ENCODE assay signal across 8 cellular contexts in the genomic region with DNA sequence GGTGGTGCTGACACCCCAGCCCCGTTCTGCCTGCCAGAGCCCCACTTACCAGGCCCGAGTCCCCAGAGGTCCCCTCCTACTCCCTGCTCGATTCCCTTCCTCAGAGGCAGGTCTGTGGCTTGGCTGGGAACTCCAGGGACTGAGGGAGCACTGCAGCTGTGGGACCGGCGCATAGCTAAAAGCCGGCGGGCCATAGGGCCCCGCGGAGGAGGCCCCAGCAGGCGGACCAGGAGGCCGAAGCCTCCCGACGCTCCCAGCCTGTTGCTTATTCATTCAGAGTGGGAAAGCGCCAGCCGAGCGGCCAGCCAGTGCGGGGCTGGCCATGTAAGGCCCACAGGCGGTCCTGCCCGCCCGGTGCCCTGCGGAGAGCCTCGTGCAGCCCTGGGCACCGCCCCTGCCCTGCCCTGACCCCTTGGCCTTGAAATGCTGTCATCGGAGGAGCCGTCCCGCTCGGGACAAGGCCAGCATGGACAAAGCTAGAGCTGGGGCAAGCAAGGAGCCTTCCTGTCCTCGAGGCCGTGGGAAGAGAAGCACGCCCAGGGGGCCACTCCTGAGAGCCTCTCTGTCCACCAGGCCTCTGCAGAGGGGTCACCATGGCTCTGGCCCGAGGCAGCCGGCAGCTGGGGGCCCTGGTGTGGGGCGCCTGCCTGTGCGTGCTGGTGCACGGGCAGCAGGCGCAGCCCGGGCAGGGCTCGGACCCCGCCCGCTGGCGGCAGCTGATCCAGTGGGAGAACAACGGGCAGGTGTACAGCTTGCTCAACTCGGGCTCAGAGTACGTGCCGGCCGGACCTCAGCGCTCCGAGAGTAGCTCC. TPM values are rescaled to one million over a fixed set of nuclear protein-coding genes. Genes with fewer than 3 reads are reported as not detected.
A peak's percentile ranks its signal among the peaks of the same experiment; 100 is the strongest.
DNase-seq lines count a peak whose midpoint lies in the region; ATAC-seq and TF ChIP-seq lines count a peak whose summit lies in the region.

A gene with protein sequence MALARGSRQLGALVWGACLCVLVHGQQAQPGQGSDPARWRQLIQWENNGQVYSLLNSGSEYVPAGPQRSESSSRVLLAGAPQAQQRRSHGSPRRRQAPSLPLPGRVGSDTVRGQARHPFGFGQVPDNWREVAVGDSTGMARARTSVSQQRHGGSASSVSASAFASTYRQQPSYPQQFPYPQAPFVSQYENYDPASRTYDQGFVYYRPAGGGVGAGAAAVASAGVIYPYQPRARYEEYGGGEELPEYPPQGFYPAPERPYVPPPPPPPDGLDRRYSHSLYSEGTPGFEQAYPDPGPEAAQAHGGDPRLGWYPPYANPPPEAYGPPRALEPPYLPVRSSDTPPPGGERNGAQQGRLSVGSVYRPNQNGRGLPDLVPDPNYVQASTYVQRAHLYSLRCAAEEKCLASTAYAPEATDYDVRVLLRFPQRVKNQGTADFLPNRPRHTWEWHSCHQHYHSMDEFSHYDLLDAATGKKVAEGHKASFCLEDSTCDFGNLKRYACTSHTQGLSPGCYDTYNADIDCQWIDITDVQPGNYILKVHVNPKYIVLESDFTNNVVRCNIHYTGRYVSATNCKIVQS (plus strand): TSS at position 272 of the 812 bp plus-strand sequence. CDS start 322 bp downstream, at position 594.

- intact Hi-C loops in Calu3 (cut with micrococcal nuclease; ENCODE audit: unreplicated experiment) = no loop called here

- no peak for ATAC-seq in activated naive CD8-positive, alpha-beta T cell treated with anti-CD3 and anti-CD28 coated beads, Interleukin-2, amount 10 ng/mL, durations not matched to agents 7 days and 5 days (ENCODE audit: low read depth)
- ATAC-seq in HG02642 (IDR thresholded peaks at IDR 0.05; ENCODE audit: poor library complexity, unreplicated experiment) (no peak), HG03354 (IDR thresholded peaks at IDR 0.05; ENCODE audit: poor library complexity, severe bottlenecking, unreplicated experiment) (no peak)

- peaks cover 39% of the 10 kb centered on the region for H3K4me1 ChIP-seq in cardiac muscle cell (ENCODE audit: low read depth)

- POLR2A ChIA-PET in activated naive CD8-positive, alpha-beta T cell treated with anti-CD3 and anti-CD28 coated beads, Interleukin-2, amount 10 ng/mL, durations not matched to agents 7 days and 5 days (lab: Charles Lee) = interaction anchor here (1.2 to 3.8 kb wide), 3 partner anchors 25 to 68 kb away, joined by 4 to 17 read pairs (median 4); a partner anchor contains a TSS

- H3K36me3 ChIP-seq in cardiac muscle cell = no peaks in the 10 kb centered on the region

- no peaks in the 10 kb centered on the region for H3K9me3 ChIP-seq in cardiac muscle cell (ENCODE audit: low read depth)

- CTCF ChIA-PET in Calu3 (lab: Charles Lee) = interaction anchor here (0.6 to 1.5 kb wide), 3 partner anchors 25 to 52 kb away, joined by 5 to 7 read pairs (median 7); no protein-coding TSS in a partner anchor

- no peak for TF ChIP-seq CTCF in Calu3 (IDR thresholded peaks at IDR 0.05; ENCODE audit: unreplicated experiment)
- TF ChIP-seq CTCF in LNCaP clone FGC (IDR thresholded peaks at IDR 0.05; ENCODE audit: control insufficient read depth, extremely low read depth, insufficient read depth) = no peak
- TF ChIP-seq CTCF in cardiac muscle cell (IDR thresholded peaks at IDR 0.05; ENCODE audit: low read depth, low read length) = no peak

- H3K27ac ChIP-seq in cardiac muscle cell = peak within 1 kb of the TSS; percentile 66

- H3K27ac Mint-ChIP-seq in Calu3 (ENCODE audit: unreplicated experiment) = no peak within 1 kb of the TSS
- peak within 1 kb of the TSS; percentile 42 for H3K27ac Mint-ChIP-seq in activated naive CD8-positive, alpha-beta T cell treated with anti-CD3 and anti-CD28 coated beads, Interleukin-2, amount 10 ng/mL, durations not matched to agents 7 days and 5 days

- H3K36me3 Mint-ChIP-seq in Calu3 (ENCODE audit: insufficient read depth, unreplicated experiment) = peaks cover 11% of the 10 kb centered on the region
- H3K36me3 Mint-ChIP-seq in activated naive CD8-positive, alpha-beta T cell treated with anti-CD3 and anti-CD28 coated beads, Interleukin-2, amount 10 ng/mL, durations not matched to agents 7 days and 5 days = peaks cover 5% of the 10 kb centered on the region

- no TSS peak for BruUV-seq in Calu3 (replicated peaks; lab: Mats Ljungman, UMichigan)

- H3K4me3 ChIP-seq in LNCaP clone FGC (ENCODE audit: low read depth, low read length) (peak within 1 kb of the TSS; percentile 57), cardiac muscle cell (peak within 1 kb of the TSS; percentile 56)

- peak within 1 kb of the TSS; percentile 70 for H3K4me3 Mint-ChIP-seq in Calu3 (ENCODE audit: low read depth, unreplicated experiment)
- peak within 1 kb of the TSS; percentile 64 for H3K4me3 Mint-ChIP-seq in activated naive CD8-positive, alpha-beta T cell treated with anti-CD3 and anti-CD28 coated beads, Interleukin-2, amount 10 ng/mL, durations not matched to agents 7 days and 5 days

- peaks cover 57% of the 10 kb centered on the region for H3K27me3 Mint-ChIP-seq in Calu3 (ENCODE audit: unreplicated experiment)
- no peaks in the 10 kb centered on the region for H3K27me3 Mint-ChIP-seq in activated naive CD8-positive, alpha-beta T cell treated with anti-CD3 and anti-CD28 coated beads, Interleukin-2, amount 10 ng/mL, durations not matched to agents 7 days and 5 days

- no peaks in the 10 kb centered on the region for H3K27me3 ChIP-seq in cardiac muscle cell

- peak; percentile 28 for DNase-seq in Calu3
- no peak for DNase-seq in LNCaP clone FGC (ENCODE audit: low read depth)
- DNase-seq in activated naive CD8-positive, alpha-beta T cell treated with anti-CD3 and anti-CD28 coated beads, Interleukin-2, amount 10 ng/mL, durations not matched to agents 7 days and 5 days = no peak
- peak; percentile 84 to 93 for DNase-seq in cardiac muscle cell (ENCODE audit: low read depth in 1 of 2, low spot score in 1 of 2)
- peak in 33 of 56 donors; percentile 7 to 66 (median 33) for DNase-seq in nucleus accumbens (lab: John Stamatoyannopoulos, UW)
- no peak for DNase-seq in activated CD4-positive, CD25-positive, alpha-beta regulatory T cell treated with anti-CD3 and anti-CD28 coated beads, Interleukin-2, amount 50 U/mL, for 72 hours

- no peaks in the 10 kb centered on the region for H3K9me3 Mint-ChIP-seq in Calu3 (ENCODE audit: low read depth, unreplicated experiment)
- H3K9me3 Mint-ChIP-seq in activated naive CD8-positive, alpha-beta T cell treated with anti-CD3 and anti-CD28 coated beads, Interleukin-2, amount 10 ng/mL, durations not matched to agents 7 days and 5 days = no peaks in the 10 kb centered on the region

- peaks cover 26% of the 10 kb centered on the region for H3K4me1 Mint-ChIP-seq in Calu3 (ENCODE audit: low read depth, unreplicated experiment)
- H3K4me1 Mint-ChIP-seq in activated naive CD8-positive, alpha-beta T cell treated with anti-CD3 and anti-CD28 coated beads, Interleukin-2, amount 10 ng/mL, durations not matched to agents 7 days and 5 days = peaks cover 59% of the 10 kb centered on the region

RNA-seq across cellular contexts. Expression of the gene that starts here (rescaled TPM):
- total RNA-seq in Calu3 (2022) (2.1 and 2.2 TPM in 2 replicates), cardiac muscle cell (54.5 and 79.4 TPM in 2 replicates)
- 10 to 100 TPM in 1 of 2 experiments, 1 to 10 TPM in 1; 8.8 to 10.5 TPM for total RNA-seq in activated naive CD8-positive, alpha-beta T cell treated with anti-CD3 and anti-CD28 coated beads, Interleukin-2, amount 10 ng/mL, durations not matched to agents 7 days and 5 days
- polyA plus RNA-seq in cardiac muscle cell = 82.3 and 92.4 TPM in 2 replicates

Comparison
In these comparisons a context has a peak if more than half of its experiments do, and no peak if none do; other contexts are left out.
1. DNase-seq: peak in Calu3 (single experiment), cardiac muscle cell (2 of 2) and nucleus accumbens (33 of 56); none in LNCaP clone FGC (single experiment), activated naive CD8-positive, alpha-beta T cell treated with anti-CD3 and anti-CD28 coated beads, Interleukin-2, amount 10 ng/mL, durations not matched to agents 7 days and 5 days (single experiment) and activated CD4-positive, CD25-positive, alpha-beta regulatory T cell treated with anti-CD3 and anti-CD28 coated beads, Interleukin-2, amount 50 U/mL, for 72 hours (single experiment).